ENCODE assay signal across 15 cellular contexts in the genomic region with DNA sequence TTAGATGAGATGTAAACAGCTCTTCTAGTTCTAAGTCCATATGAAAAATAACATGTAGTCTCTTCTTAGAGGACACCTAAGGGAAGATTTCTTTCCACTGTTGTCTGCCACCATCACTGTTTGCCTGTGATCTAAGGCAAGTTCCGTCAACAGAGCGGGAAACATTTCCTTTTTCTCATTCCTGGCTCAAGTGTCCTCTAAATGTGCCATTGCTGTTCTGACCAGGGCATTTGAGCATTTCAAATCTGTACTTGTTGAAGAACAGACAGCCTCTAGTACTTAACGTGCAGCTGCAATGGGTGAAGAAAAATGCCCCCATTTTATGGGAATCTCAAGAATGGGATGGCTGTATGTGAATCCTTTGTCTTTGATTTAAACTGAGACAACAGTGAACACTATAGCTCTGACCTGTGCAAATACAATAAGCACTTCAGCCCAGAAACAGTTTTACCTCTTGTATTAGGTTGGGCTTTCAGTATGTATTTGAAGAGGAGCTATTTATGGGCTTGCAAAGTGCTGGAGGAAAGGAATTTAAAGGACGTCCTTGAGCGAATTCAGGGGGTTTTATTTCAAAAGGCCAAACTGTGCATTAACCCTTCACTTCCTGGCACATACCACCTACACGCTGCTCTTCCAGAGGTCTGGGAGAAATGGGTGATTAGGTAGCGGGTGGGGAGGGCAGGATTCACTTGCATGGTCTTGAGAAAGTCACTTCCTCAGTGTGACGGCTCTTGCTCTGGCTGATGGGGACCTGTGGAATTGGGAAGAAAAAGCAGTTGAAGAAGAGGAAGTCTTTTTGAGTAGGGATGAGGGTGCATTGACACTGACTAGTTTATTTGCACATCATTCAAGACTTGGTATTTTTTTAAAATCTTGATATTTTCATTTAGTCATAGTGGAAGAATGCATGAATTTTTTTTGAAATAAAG.
DNase-seq lines count a peak whose midpoint lies in the region; ATAC-seq and TF ChIP-seq lines count a peak whose summit lies in the region.
"Had no signal": no experiment of that assay in that cellular context is flagged by ENCODE, and none has a peak within 500 bp of the region (broad histone marks: within the 10 kb centered on the region; RNA-seq: fewer than 3 reads in every experiment).

No MANE protein-coding gene starts in this region.

- H3K9me3 ChIP-seq in left ventricle myocardium inferior (replicated peaks): no peaks in the 10 kb centered on the region
- no peaks in the 10 kb centered on the region for H3K9me3 ChIP-seq in testis
- H3K9me3 ChIP-seq: tibial artery had no signal

- intact Hi-C loops in left ventricle myocardium inferior (cut with micrococcal nuclease): no loop called here
- intact Hi-C loops in testis (cut with DNase I; ENCODE audit: low total_unique reads): no loop called here

- peak overlapping the region; percentile 32 for H3K27ac ChIP-seq in left ventricle myocardium inferior (replicated peaks)
- no peak overlapping the region for H3K27ac ChIP-seq in testis
- H3K27ac ChIP-seq: parathyroid adenoma, PC-9 had no signal

- no peak for TF ChIP-seq POLR2A in testis (IDR thresholded peaks at IDR 0.05)

- H3K4me1 Mint-ChIP-seq in type B pancreatic cell (ENCODE audit: unreplicated experiment): peaks cover 17% of the 10 kb centered on the region

- H3K27ac Mint-ChIP-seq in type B pancreatic cell: peak overlapping the region; percentile 43

- no peaks in the 10 kb centered on the region for H3K27me3 Mint-ChIP-seq in type B pancreatic cell

- ATAC-seq in GM21717 (IDR thresholded peaks at IDR 0.05; ENCODE audit: unreplicated experiment): no peak

- H3K4me3 Mint-ChIP-seq in type B pancreatic cell: no peak overlapping the region

- no peaks in the 10 kb centered on the region for H3K36me3 ChIP-seq in left ventricle myocardium inferior
- H3K36me3 ChIP-seq in testis (ENCODE audit: low read depth, missing control alignments): no peaks in the 10 kb centered on the region
- H3K36me3 ChIP-seq: tibial artery had no signal

- DNase-seq in SIG-M5 treated with dmso at 0.1 percent for 504 hours (lab: John Stamatoyannopoulos, UW; ENCODE audit: unreplicated experiment) (peak; percentile 2), SIG-M5 (lab: John Stamatoyannopoulos, UW) (no peak), NCI-H2227 (lab: John Stamatoyannopoulos, UW; ENCODE audit: unreplicated experiment) (peak; percentile 60), left ventricle myocardium inferior (no peak), type B pancreatic cell (ENCODE audit: extremely low spot score, unreplicated experiment) (no peak), cerebellar cortex (ENCODE audit: low spot score) (no peak), testis (no peak)
- DNase-seq: activated CD4-positive, alpha-beta T cell treated with anti-CD3 and anti-CD28 coated beads for 4 hours; dermis blood vessel endothelial cell; NCI-H1694; PC-9; T-helper 1 cell; tibial artery had no signal

- 50 to 61% methylated on average over 8 of the region's 8 CpGs for WGBS in testis, 2 donors

- H3K27me3 ChIP-seq in left ventricle myocardium inferior (ENCODE audit: low read depth): no peaks in the 10 kb centered on the region
- no peaks in the 10 kb centered on the region for H3K27me3 ChIP-seq in testis
- H3K27me3 ChIP-seq: tibial artery had no signal

- H3K4me3 ChIP-seq in left ventricle myocardium inferior (no peak overlapping the region), testis (no peak overlapping the region)
- H3K4me3 ChIP-seq: PC-9, tibial artery had no signal

- TF ChIP-seq CTCF in left ventricle myocardium inferior (IDR thresholded peaks at IDR 0.05; ENCODE audit: borderline replicate concordance) (no peak), type B pancreatic cell (conservative IDR thresholded peaks at IDR 0.05) (no peak), testis (IDR thresholded peaks at IDR 0.05) (no peak)

- H3K36me3 Mint-ChIP-seq in type B pancreatic cell: no peaks in the 10 kb centered on the region

- no peaks in the 10 kb centered on the region for H3K9me3 Mint-ChIP-seq in type B pancreatic cell

- peaks cover 30% of the 10 kb centered on the region for H3K4me1 ChIP-seq in left ventricle myocardium inferior
- H3K4me1 ChIP-seq in testis: peaks cover 11% of the 10 kb centered on the region
- H3K4me1 ChIP-seq: parathyroid adenoma had no signal

Comparison
In these comparisons a context has a peak if more than half of its experiments do, and no peak if none do; other contexts are left out.
1. DNase-seq: peak in SIG-M5 treated with dmso at 0.1 percent for 504 hours (single experiment) and NCI-H2227 (single experiment); none in SIG-M5 (single experiment), left ventricle myocardium inferior (single experiment), type B pancreatic cell (single experiment), cerebellar cortex (single experiment) and testis (single experiment).